22 cellular contexts compared by ENCODE assay signal in the genomic region with DNA sequence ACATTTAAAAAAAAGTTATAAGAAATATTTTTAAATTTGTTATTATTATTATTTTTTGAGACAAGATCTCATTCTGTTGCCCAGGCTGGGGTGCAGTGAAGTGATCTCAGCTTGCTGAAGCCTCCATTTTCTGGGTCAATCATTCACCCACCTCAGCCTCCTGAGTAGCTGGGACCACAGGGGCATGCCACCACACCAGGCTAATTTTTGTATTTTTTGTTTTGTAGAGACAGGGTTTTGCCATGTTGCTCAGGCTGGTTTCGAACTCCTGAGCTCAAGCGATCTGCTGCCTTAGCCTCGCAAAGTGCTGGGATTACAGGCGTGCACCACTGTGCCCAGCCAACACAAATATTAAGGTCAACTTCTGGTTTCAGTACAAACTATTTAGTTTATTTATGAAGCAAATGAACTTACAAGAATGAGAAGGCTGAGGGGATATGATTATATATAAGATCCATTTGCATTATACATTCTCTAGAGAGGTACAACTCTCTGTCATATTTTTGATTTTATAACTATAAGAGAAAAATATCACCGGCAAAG. TPM values are rescaled to one million over a fixed set of nuclear protein-coding genes. Genes with fewer than 3 reads are reported as not detected.
DNase-seq lines count a peak whose midpoint lies in the region; ATAC-seq and TF ChIP-seq lines count a peak whose summit lies in the region.
"Had no signal": no experiment of that assay in that cellular context is flagged by ENCODE, and none has a peak within 500 bp of the region (broad histone marks: within the 10 kb centered on the region; RNA-seq: fewer than 3 reads in every experiment).

No MANE protein-coding gene starts in this region.

- no peak overlapping the region for H2AFZ ChIP-seq in osteoblast (ENCODE audit: low read length)

- CTCF ChIA-PET in activated naive CD4-positive, alpha-beta T cell treated with anti-CD3 and anti-CD28 coated beads, Interleukin-2, amount 10 ng/mL, durations not matched to agents 7 days and 5 days (lab: Charles Lee): interaction anchor here (2.5 kb wide), 1 partner anchor 15 kb away, joined by 8 read pairs; no protein-coding TSS in a partner anchor

- H3K27me3 Mint-ChIP-seq in activated naive CD4-positive, alpha-beta T cell treated with anti-CD3 and anti-CD28 coated beads, Interleukin-2, amount 10 ng/mL, durations not matched to agents 7 days and 5 days: no peaks in the 10 kb centered on the region
- H3K27me3 Mint-ChIP-seq in activated naive CD8-positive, alpha-beta T cell treated with anti-CD3 and anti-CD28 coated beads, Interleukin-2, amount 50 U/mL, for 24 hours: no peaks in the 10 kb centered on the region
- H3K27me3 Mint-ChIP-seq: activated CD4-positive, alpha-beta T cell treated with anti-CD3 and anti-CD28 coated beads, Interleukin-2, amount 10 ng/mL, durations not matched to agents 7 days and 5 days; memory B cell; naive thymus-derived CD4-positive, alpha-beta T cell had no signal

- no peaks in the 10 kb centered on the region for H3K27me3 ChIP-seq in osteoblast (ENCODE audit: insufficient read depth, low read length)
- no peaks in the 10 kb centered on the region for H3K27me3 ChIP-seq in spleen (replicated peaks in 1 of 7)
- H3K27me3 ChIP-seq: heart left ventricle, uterus had no signal

- H3K4me1 ChIP-seq in osteoblast (ENCODE audit: insufficient read depth, low read length) (peaks cover 53% of the 10 kb centered on the region), spleen (peaks cover 7 to 67% (median 39%) of the 10 kb centered on the region in 6 donors)

- DNase-seq in activated naive CD4-positive, alpha-beta T cell treated with anti-CD3 and anti-CD28 coated beads, Interleukin-2, amount 50 U/mL, for 72 hours (ENCODE audit: low spot score in 2 of 2): no peak
- DNase-seq in activated naive CD4-positive, alpha-beta T cell treated with anti-CD3 and anti-CD28 coated beads, Interleukin-2, amount 10 ng/mL, durations not matched to agents 7 days and 5 days: no peak
- DNase-seq in MV-4-11 (lab: John Stamatoyannopoulos, UW) (peak; percentile 28), osteoblast (ENCODE audit: insufficient read length, low spot score, missing footprints) (no peak), GF-D8 (lab: John Stamatoyannopoulos, UW) (no peak), KG1 (lab: John Stamatoyannopoulos, UW) (no peak), spleen (no peak)
- no peak for DNase-seq in activated naive CD8-positive, alpha-beta T cell treated with anti-CD3 and anti-CD28 coated beads, Interleukin-2, amount 50 U/mL, for 24 hours
- DNase-seq: activated CD4-positive, alpha-beta T cell treated with anti-CD3 and anti-CD28 coated beads, Interleukin-2, amount 10 ng/mL, durations not matched to agents 7 days and 5 days; activated T-cell treated with anti-CD3 and anti-CD28 coated beads, Interleukin-2, amount 50 U/mL, for 1 hour; amniotic stem cell; Caco-2; central memory CD4-positive, alpha-beta T cell; effector CD8-positive, alpha-beta T cell; H9; heart left ventricle; naive thymus-derived CD4-positive, alpha-beta T cell; NCI-H2107; NCI-H526; uterus had no signal

- no peaks in the 10 kb centered on the region for H3K9me3 Mint-ChIP-seq in activated naive CD4-positive, alpha-beta T cell treated with anti-CD3 and anti-CD28 coated beads, Interleukin-2, amount 50 U/mL, for 72 hours
- no peaks in the 10 kb centered on the region for H3K9me3 Mint-ChIP-seq in activated naive CD4-positive, alpha-beta T cell treated with anti-CD3 and anti-CD28 coated beads, Interleukin-2, amount 10 ng/mL, durations not matched to agents 7 days and 5 days
- H3K9me3 Mint-ChIP-seq in activated naive CD8-positive, alpha-beta T cell treated with anti-CD3 and anti-CD28 coated beads, Interleukin-2, amount 50 U/mL, for 24 hours: no peaks in the 10 kb centered on the region
- H3K9me3 Mint-ChIP-seq: activated CD4-positive, alpha-beta T cell treated with anti-CD3 and anti-CD28 coated beads, Interleukin-2, amount 10 ng/mL, durations not matched to agents 7 days and 5 days; H9; memory B cell; naive thymus-derived CD4-positive, alpha-beta T cell had no signal

- intact Hi-C loops in spleen (cut with DNase I; ENCODE audit: low total_unique reads): no loop called here

- no peaks in the 10 kb centered on the region for H3K9me3 ChIP-seq in osteoblast (ENCODE audit: low read depth, low read length)
- no peaks in the 10 kb centered on the region for H3K9me3 ChIP-seq in spleen
- H3K9me3 ChIP-seq: Caco-2, heart left ventricle, uterus had no signal

- no peak overlapping the region for H3K4me2 ChIP-seq in osteoblast (ENCODE audit: insufficient read depth, low read length)

- H3K4me3 Mint-ChIP-seq in activated naive CD4-positive, alpha-beta T cell treated with anti-CD3 and anti-CD28 coated beads, Interleukin-2, amount 10 ng/mL, durations not matched to agents 7 days and 5 days: no peak overlapping the region
- H3K4me3 Mint-ChIP-seq in activated naive CD8-positive, alpha-beta T cell treated with anti-CD3 and anti-CD28 coated beads, Interleukin-2, amount 50 U/mL, for 24 hours: no peak overlapping the region
- H3K4me3 Mint-ChIP-seq: activated CD4-positive, alpha-beta T cell treated with anti-CD3 and anti-CD28 coated beads, Interleukin-2, amount 10 ng/mL, durations not matched to agents 7 days and 5 days; H9; memory B cell had no signal

- H3K4me3 ChIP-seq in osteoblast (ENCODE audit: insufficient read depth, low read length) (no peak overlapping the region), spleen (no peak overlapping the region)
- H3K4me3 ChIP-seq: heart left ventricle, uterus had no signal

- H3K27ac ChIP-seq in osteoblast (ENCODE audit: low read depth, low read length): peak overlapping the region; percentile 78
- peak overlapping the region in 2 of 8 donors; percentile 23 to 79 for H3K27ac ChIP-seq in spleen

- 87 to 93% (median 93%) methylated on average over 5 of the region's 5 CpGs for WGBS in spleen, 5 donors

- H3K36me3 ChIP-seq in osteoblast (ENCODE audit: insufficient read depth, low read length) (no peaks in the 10 kb centered on the region), spleen (no peaks in the 10 kb centered on the region)
- H3K36me3 ChIP-seq: heart left ventricle, uterus had no signal

- TF ChIP-seq CTCF in osteoblast (IDR thresholded peaks at IDR 0.05; ENCODE audit: extremely low read depth, low read depth, low read length) (no peak), spleen (IDR thresholded peaks at IDR 0.05 in 8 of 11, conservative IDR thresholded peaks at IDR 0.05 in 3 of 11) (no peak)

- H3K4me1 Mint-ChIP-seq in activated naive CD4-positive, alpha-beta T cell treated with anti-CD3 and anti-CD28 coated beads, Interleukin-2, amount 10 ng/mL, durations not matched to agents 7 days and 5 days: peaks cover 74% of the 10 kb centered on the region
- H3K4me1 Mint-ChIP-seq in activated naive CD8-positive, alpha-beta T cell treated with anti-CD3 and anti-CD28 coated beads, Interleukin-2, amount 50 U/mL, for 24 hours: peaks cover 91% of the 10 kb centered on the region

- no peak for TF ChIP-seq POLR2A in spleen (IDR thresholded peaks at IDR 0.05)

- peaks cover 0 to 24% of the 10 kb centered on the region in 2 donors for H3K36me3 Mint-ChIP-seq in activated naive CD4-positive, alpha-beta T cell treated with anti-CD3 and anti-CD28 coated beads, Interleukin-2, amount 50 U/mL, for 72 hours
- H3K36me3 Mint-ChIP-seq in activated naive CD4-positive, alpha-beta T cell treated with anti-CD3 and anti-CD28 coated beads, Interleukin-2, amount 10 ng/mL, durations not matched to agents 7 days and 5 days: peaks cover 29% of the 10 kb centered on the region
- H3K36me3 Mint-ChIP-seq in activated naive CD8-positive, alpha-beta T cell treated with anti-CD3 and anti-CD28 coated beads, Interleukin-2, amount 50 U/mL, for 24 hours (ENCODE audit: low read depth): peaks cover 29% of the 10 kb centered on the region
- H3K36me3 Mint-ChIP-seq: memory B cell had no signal

- ATAC-seq in activated naive CD4-positive, alpha-beta T cell treated with anti-CD3 and anti-CD28 coated beads, Interleukin-2, amount 50 U/mL, for 72 hours: no peak
- ATAC-seq in activated naive CD8-positive, alpha-beta T cell treated with anti-CD3 and anti-CD28 coated beads, Interleukin-2, amount 50 U/mL, for 24 hours: no peak
- ATAC-seq: heart left ventricle; naive thymus-derived CD4-positive, alpha-beta T cell; sciatic nerve had no signal

- peak overlapping the region; percentile 10 to 98 for H3K27ac Mint-ChIP-seq in activated naive CD4-positive, alpha-beta T cell treated with anti-CD3 and anti-CD28 coated beads, Interleukin-2, amount 50 U/mL, for 72 hours
- H3K27ac Mint-ChIP-seq in activated naive CD4-positive, alpha-beta T cell treated with anti-CD3 and anti-CD28 coated beads, Interleukin-2, amount 10 ng/mL, durations not matched to agents 7 days and 5 days: no peak overlapping the region
- H3K27ac Mint-ChIP-seq in activated naive CD8-positive, alpha-beta T cell treated with anti-CD3 and anti-CD28 coated beads, Interleukin-2, amount 50 U/mL, for 24 hours: peak overlapping the region; percentile 69
- H3K27ac Mint-ChIP-seq: H9 had no signal

- H3K79me2 ChIP-seq in osteoblast (ENCODE audit: insufficient read depth, low read length): peaks cover 37% of the 10 kb centered on the region

- H4K20me1 ChIP-seq in osteoblast (ENCODE audit: insufficient read depth, low read length): no peaks in the 10 kb centered on the region

RNA-seq across cellular contexts. Expression of a gene that starts 45.9 kb away (rescaled TPM):
- 10 to 100 TPM; 28.4 to 34.9 TPM for total RNA-seq in activated naive CD4-positive, alpha-beta T cell treated with anti-CD3 and anti-CD28 coated beads, Interleukin-2, amount 50 U/mL, for 72 hours
- 17.1 and 17.4 TPM in 2 replicates for total RNA-seq in osteoblast
- 10 to 100 TPM; 24.8 to 37.6 (median 27.4) TPM for total RNA-seq in spleen
- 10 to 100 TPM; 20.0 to 26.3 (median 20.0) TPM for polyA plus RNA-seq in spleen
